In genomic region chr12:132554857-132555630, GRCh38 we compare ENCODE assay signal across 9 cellular contexts. TPM values are rescaled to one million over a fixed set of nuclear protein-coding genes. Genes with fewer than 3 reads are reported as not detected.
DNase-seq lines count a peak whose midpoint lies in the region; ATAC-seq and TF ChIP-seq lines count a peak whose summit lies in the region.
"Had no signal": no experiment of that assay in that cellular context is flagged by ENCODE, and none has a peak within 500 bp of the region (broad histone marks: within the 10 kb centered on the region; RNA-seq: fewer than 3 reads in every experiment).

No MANE protein-coding gene starts in this region.

- H3K36me3 ChIP-seq in HCT116 (ENCODE audit: control insufficient read depth in 1 of 2, insufficient read depth in 2 of 2, low read length in 2 of 2) (no peaks in the 10 kb centered on the region), liver (ENCODE audit: control insufficient read depth in 4 of 4, insufficient read depth in 3 of 4, low read depth in 1 of 4, low read length in 3 of 4) (peaks cover 0 to 3% (median 1%) of the 10 kb centered on the region in 4 donors)
- H3K36me3 ChIP-seq: thyroid gland had no signal

- no peaks in the 10 kb centered on the region for H3K27me3 ChIP-seq in HCT116 (ENCODE audit: insufficient read depth, low read length)
- H3K27me3 ChIP-seq in liver (ENCODE audit: control insufficient read depth in 4 of 4, insufficient read depth in 4 of 4, low read length in 3 of 4) = no peaks in the 10 kb centered on the region
- H3K27me3 ChIP-seq: thyroid gland had no signal

- peak in 2 of 3 experiments; percentile 50 to 55; a peak in 4 of 6 replicates for TF ChIP-seq CTCF in HCT116 (IDR thresholded peaks at IDR 0.05 in 2 of 3, conservative IDR thresholded peaks at IDR 0.05 in 1 of 3; ENCODE audit: borderline replicate concordance in 1 of 3, insufficient read depth in 1 of 3, low read depth in 2 of 3, low read length in 2 of 3)
- TF ChIP-seq CTCF in activated CD8-positive, alpha-beta T cell treated with anti-CD3 and anti-CD28 coated beads for 36 hours (IDR thresholded peaks at IDR 0.05) = peak; percentile 37
- peak; percentile 24 for TF ChIP-seq CTCF in liver (IDR thresholded peaks at IDR 0.05; ENCODE audit: low read depth, low read length, missing input control)

- CTCF ChIA-PET in HCT116 (lab: Charles Lee) = interaction anchor here (0.8 to 1.2 kb wide), 4 partner anchors 31 to 141 kb away, joined by 3 to 4 read pairs (median 4); no protein-coding TSS in a partner anchor
- CTCF ChIA-PET in activated CD8-positive, alpha-beta T cell treated with anti-CD3 and anti-CD28 coated beads for 36 hours (lab: Charles Lee) = interaction anchor here (0.7 to 2.0 kb wide), 5 partner anchors 9 to 140 kb away, joined by 3 to 6 read pairs (median 4); no protein-coding TSS in a partner anchor

- H3K36me3 Mint-ChIP-seq in activated CD8-positive, alpha-beta T cell treated with anti-CD3 and anti-CD28 coated beads for 36 hours (ENCODE audit: low read depth) = peaks cover 4% of the 10 kb centered on the region

- DNase-seq in DMS 273 (lab: John Stamatoyannopoulos, UW; ENCODE audit: unreplicated experiment) (peak; percentile 21), DMS 273 treated with DMSO at 0.1 percent for 48 hours (lab: John Stamatoyannopoulos, UW) (no peak), HCT116 (ENCODE audit: low read depth, low spot score) (no peak), NCI-H1930 (lab: John Stamatoyannopoulos, UW) (no peak), NCI-H187 (lab: John Stamatoyannopoulos, UW) (no peak)
- peak; percentile 51 for DNase-seq in activated CD8-positive, alpha-beta T cell treated with anti-CD3 and anti-CD28 coated beads for 36 hours
- DNase-seq: thyroid gland had no signal

- H4K20me1 ChIP-seq in HCT116 (ENCODE audit: insufficient read depth) = no peaks in the 10 kb centered on the region

- H3K4me3 Mint-ChIP-seq in activated CD8-positive, alpha-beta T cell treated with anti-CD3 and anti-CD28 coated beads for 36 hours = no peak overlapping the region

- H2AFZ ChIP-seq in HCT116 (ENCODE audit: low read depth, low read length, poor library complexity, severe bottlenecking) = no peak overlapping the region

- intact Hi-C loops in HCT116 (cut with micrococcal nuclease) = no loop called here
- intact Hi-C loops in activated CD8-positive, alpha-beta T cell treated with anti-CD3 and anti-CD28 coated beads for 36 hours (cut with micrococcal nuclease) = loop anchor here (10.0 kb wide), 1 partner anchor 140 kb away; no protein-coding TSS in a partner anchor

- peaks cover 14% of the 10 kb centered on the region for H3K27me3 Mint-ChIP-seq in activated CD8-positive, alpha-beta T cell treated with anti-CD3 and anti-CD28 coated beads for 36 hours

- RAD21 ChIA-PET in HCT116 (lab: Charles Lee; ENCODE audit: low non-redundant PET in 1 of 2, low total read pairs in 2 of 2, uncharacterized antibody in 2 of 2, unreplicated experiment in 2 of 2) = no interaction called here

- no peak overlapping the region for H3K27ac Mint-ChIP-seq in activated CD8-positive, alpha-beta T cell treated with anti-CD3 and anti-CD28 coated beads for 36 hours

- H3K27ac ChIP-seq in HCT116 (ENCODE audit: low read depth, low read length) = no peak overlapping the region; the same call in 1 of the 2 replicates
- H3K27ac ChIP-seq in liver (ENCODE audit: low read depth in 1 of 2, low read length in 2 of 2) = no peak overlapping the region
- H3K27ac ChIP-seq: thyroid gland had no signal

- BruUV-seq in HCT116 (replicated peaks; lab: Mats Ljungman, UMichigan) = no TSS peak

- POLR2A ChIA-PET in HCT116 (lab: Charles Lee) = no interaction called here
- POLR2A ChIA-PET in activated CD8-positive, alpha-beta T cell treated with anti-CD3 and anti-CD28 coated beads for 36 hours (lab: Charles Lee) = interaction anchor here (1.0 kb wide), 1 partner anchor 27 kb away, joined by 3 read pairs; no protein-coding TSS in a partner anchor

- no peak overlapping the region for H3K4me3 ChIP-seq in HCT116 (replicated peaks in 1 of 2; ENCODE audit: low read depth in 1 of 2, low read length in 2 of 2)
- no peak overlapping the region for H3K4me3 ChIP-seq in liver (ENCODE audit: low read depth in 1 of 3, low read length in 3 of 3)
- H3K4me3 ChIP-seq: thyroid gland had no signal

- no peak for TF ChIP-seq POLR2A in HCT116 (IDR thresholded peaks at IDR 0.05; ENCODE audit: borderline replicate concordance, extremely low read depth, insufficient read depth, insufficient read length)

- H3K9me3 ChIP-seq in HCT116 (ENCODE audit: control insufficient read depth in 1 of 2, insufficient read depth in 1 of 2, low read depth in 1 of 2, low read length in 2 of 2) = no peaks in the 10 kb centered on the region
- H3K9me3 ChIP-seq in liver (ENCODE audit: control insufficient read depth in 4 of 4, low read length in 3 of 4) = no peaks in the 10 kb centered on the region
- H3K9me3 ChIP-seq: thyroid gland had no signal

- H3K79me2 ChIP-seq in HCT116 (ENCODE audit: insufficient read depth, low read length) = peaks cover 2% of the 10 kb centered on the region; the same call in 1 of the 2 replicates

- H3K4me1 ChIP-seq in HCT116 (ENCODE audit: control insufficient read depth in 1 of 2, insufficient read depth in 2 of 2, low read length in 2 of 2) = peaks cover 3 to 16% of the 10 kb centered on the region in 2 experiments; a peak in 3 of 4 replicates
- H3K4me1 ChIP-seq in liver (ENCODE audit: control insufficient read depth in 4 of 4, insufficient read depth in 4 of 4, low read length in 3 of 4) = peaks cover 4 to 10% (median 6%) of the 10 kb centered on the region in 4 donors

- no peak overlapping the region for H3K4me2 ChIP-seq in HCT116 (ENCODE audit: low read length)

- ATAC-seq in HCT116 (no peak), HG03039 (IDR thresholded peaks at IDR 0.05; ENCODE audit: unreplicated experiment) (no peak)
- no peak for ATAC-seq in activated CD8-positive, alpha-beta T cell treated with anti-CD3 and anti-CD28 coated beads for 36 hours

- H3K9ac ChIP-seq in HCT116 (ENCODE audit: low read length) = no peak overlapping the region
- H3K9ac ChIP-seq in liver (ENCODE audit: low read depth in 1 of 2, low read length in 2 of 2) = no peak overlapping the region

- H3K4me1 Mint-ChIP-seq in activated CD8-positive, alpha-beta T cell treated with anti-CD3 and anti-CD28 coated beads for 36 hours (ENCODE audit: low read depth) = peaks cover 15% of the 10 kb centered on the region

- no peak for TF ChIP-seq RAD21 in HCT116 (IDR thresholded peaks at IDR 0.05; ENCODE audit: low read depth)
- peak in 1 of 2 donors; percentile 39 for TF ChIP-seq RAD21 in liver (IDR thresholded peaks at IDR 0.05)

- 96% methylated on average over 53 of the region's 53 CpGs for WGBS in liver

- H3K9me3 Mint-ChIP-seq in activated CD8-positive, alpha-beta T cell treated with anti-CD3 and anti-CD28 coated beads for 36 hours = no peaks in the 10 kb centered on the region

- H3K9me2 ChIP-seq in HCT116 (ENCODE audit: insufficient read depth) = no peaks in the 10 kb centered on the region

TF ChIP-seq in HCT116, 20 proteins besides CTCF, POLR2A, EP300 and RAD21 (continues in another document):
- no peak for TF ChIP-seq ZFX (IDR thresholded peaks at IDR 0.05)
- no peak for TF ChIP-seq SIN3A (IDR thresholded peaks at IDR 0.05; ENCODE audit: low read depth)
- TF ChIP-seq JUND (IDR thresholded peaks at IDR 0.05) = no peak
- TF ChIP-seq SP1 (IDR thresholded peaks at IDR 0.05; ENCODE audit: low read depth) = no peak
- no peak for TF ChIP-seq ZNF274 (IDR thresholded peaks at IDR 0.05; ENCODE audit: low read depth, low read length)

TF ChIP-seq in liver, 16 proteins besides CTCF, POLR2A, EP300 and RAD21:
- no peak for TF ChIP-seq SP1 (IDR thresholded peaks at IDR 0.05)

RNA-seq across cellular contexts. Expression of gene LRCOL1, which starts 55.3 kb away (rescaled TPM):
- not detected for total RNA-seq in HCT116 (2021; ENCODE audit: unreplicated experiment)
- polyA plus RNA-seq in HCT116 (2012) = not detected in 2 replicates
- total RNA-seq in activated CD8-positive, alpha-beta T cell treated with anti-CD3 and anti-CD28 coated beads for 36 hours = not detected
- total RNA-seq in liver = 1 to 10 TPM in 1 of 2 donors, not detected in 1; 2.6 TPM
- polyA plus RNA-seq in liver = 10 to 100 TPM in 1 of 2 donors, 1 to 10 TPM in 1; 5.9 to 40.7 TPM

Comparison
In these comparisons a context has a peak if more than half of its experiments do, and no peak if none do; other contexts are left out.
1. DNase-seq: peak in DMS 273 (single experiment) and activated CD8-positive, alpha-beta T cell treated with anti-CD3 and anti-CD28 coated beads for 36 hours (single experiment); none in DMS 273 treated with DMSO at 0.1 percent for 48 hours (single experiment), HCT116 (single experiment), NCI-H1930 (0 of 2) and NCI-H187 (0 of 2).
2. Peak in every context shown above with its lines, with median percentiles within 50 percentile points of each other: CTCF ChIP-seq.